ENCODE assay signal across 24 cellular contexts in the genomic region with DNA sequence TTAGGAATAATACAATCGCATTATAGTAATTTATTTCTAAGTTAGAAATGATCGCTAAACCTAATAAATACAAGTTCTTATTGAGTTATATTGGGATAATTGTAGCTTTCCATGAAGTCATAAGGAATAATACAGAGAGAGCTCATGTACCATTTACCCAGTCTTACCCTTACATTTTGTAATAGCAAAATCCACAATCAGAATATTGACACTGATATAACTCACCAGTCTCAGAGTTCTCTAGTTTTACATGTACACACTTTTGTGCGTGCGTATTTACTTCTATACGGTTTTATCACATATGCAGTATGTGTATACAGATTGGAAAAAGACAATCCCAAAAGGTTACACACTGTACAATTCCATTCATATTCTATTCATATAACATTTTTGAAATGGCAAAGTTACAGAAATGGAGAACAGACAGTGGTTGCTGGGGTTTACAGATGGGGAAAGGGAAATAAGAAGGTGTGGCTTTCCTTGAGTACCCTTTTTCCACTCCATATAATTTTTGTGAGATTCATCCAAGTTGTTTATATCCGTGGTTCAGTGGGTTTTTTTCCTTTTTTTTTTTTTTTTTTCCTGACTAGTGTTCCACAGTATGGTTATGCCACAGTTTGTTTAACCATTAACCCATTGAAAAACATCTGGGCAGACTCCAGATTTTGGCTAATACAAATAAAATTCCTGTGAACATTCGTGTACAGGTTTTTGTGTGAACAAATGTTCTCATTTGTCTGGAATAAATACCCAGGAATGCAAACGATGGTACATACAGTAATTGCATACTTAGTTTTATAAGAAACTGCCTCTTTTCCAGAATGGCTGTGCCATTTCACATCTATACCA.
DNase-seq lines count a peak whose midpoint lies in the region; ATAC-seq and FAIRE-seq lines count a peak whose summit lies in the region.
"Had no signal": no experiment of that assay in that cellular context is flagged by ENCODE, and none has a peak within 500 bp of the region (broad histone marks: within the 10 kb centered on the region; RNA-seq: fewer than 3 reads in every experiment).

No MANE protein-coding gene starts in this region.

- no peaks in the 10 kb centered on the region for H3K36me3 ChIP-seq in mesenchymal stem cell (ENCODE audit: control insufficient read depth in 1 of 2, insufficient read depth in 2 of 2, low read depth in 1 of 2, low read length in 2 of 2)
- H3K36me3 ChIP-seq: BLaER1 treated with 17β-estradiol and CSF1 and Interleukin-3, amounts not matched to agents 10 nM and 100 nM; HAP-1 had no signal

- H4K91ac ChIP-seq in mesenchymal stem cell (ENCODE audit: low read length), result no peak overlapping the region

- H2AK5ac ChIP-seq in mesenchymal stem cell (ENCODE audit: low read length, severe bottlenecking), result no peak overlapping the region

- no peaks in the 10 kb centered on the region for H3K27me3 ChIP-seq in mesenchymal stem cell (ENCODE audit: control insufficient read depth in 1 of 2, insufficient read depth in 1 of 2, low read length in 2 of 2)
- H3K27me3 ChIP-seq: BLaER1 treated with 17β-estradiol and CSF1 and Interleukin-3, amounts not matched to agents 10 nM and 100 nM had no signal

- H3K4me3 ChIP-seq in mesenchymal stem cell (ENCODE audit: insufficient read depth in 1 of 2, low read depth in 1 of 2, low read length in 2 of 2), result no peak overlapping the region
- H3K4me3 ChIP-seq: BLaER1 treated with 17β-estradiol and CSF1 and Interleukin-3, amounts not matched to agents 10 nM and 100 nM; HAP-1; SK-N-MC had no signal

- no peak for ATAC-seq in HG02852 (IDR thresholded peaks at IDR 0.05; ENCODE audit: unreplicated experiment)
- ATAC-seq in activated CD4-positive, CD25-positive, alpha-beta regulatory T cell treated with anti-CD3 and anti-CD28 coated beads, Interleukin-2, amount 50 U/mL, for 24 hours, result no peak

- H4K8ac ChIP-seq in mesenchymal stem cell (ENCODE audit: low read length), result no peak overlapping the region

- H2BK120ac ChIP-seq in mesenchymal stem cell (ENCODE audit: low read depth, low read length), result no peak overlapping the region

- H2BK5ac ChIP-seq in mesenchymal stem cell (ENCODE audit: low read depth, low read length, poor library complexity, severe bottlenecking), result no peak overlapping the region

- peaks cover 1% of the 10 kb centered on the region for H3K79me1 ChIP-seq in mesenchymal stem cell (replicated peaks; ENCODE audit: low read length, poor library complexity, severe bottlenecking)

- H3K14ac ChIP-seq in mesenchymal stem cell (ENCODE audit: low read length in 2 of 2), result no peak overlapping the region

- H3K4me1 ChIP-seq in mesenchymal stem cell (ENCODE audit: control insufficient read depth, insufficient read depth, low read depth, low read length), result peaks cover 4% of the 10 kb centered on the region

- no peak overlapping the region for H3K23ac ChIP-seq in mesenchymal stem cell (ENCODE audit: low read length in 2 of 2)

- WGBS in mesenchymal stem cell, result 82% methylated on average over 1 of the region's 8 CpGs

- H2BK15ac ChIP-seq in mesenchymal stem cell (ENCODE audit: low read depth, poor library complexity, severe bottlenecking), result no peak overlapping the region

- no peaks in the 10 kb centered on the region for H3K9me3 ChIP-seq in mesenchymal stem cell (ENCODE audit: control insufficient read depth, low read length)
- H3K9me3 ChIP-seq: BLaER1 treated with 17β-estradiol and CSF1 and Interleukin-3, amounts not matched to agents 10 nM and 100 nM; HAP-1 had no signal

- in situ Hi-C loops in ACHN (cut with HindIII; ENCODE audit: low pct_ligation_motif_present, low pct_unique_long_range_greater_than_20kb, low sequenced_read_pairs), result no loop called here

- FAIRE-seq in TTC549 (lab: Jason Lieb, UNC), result peak; percentile 34
- FAIRE-seq: G401.6 had no signal

- H3K4me2 ChIP-seq in mesenchymal stem cell (ENCODE audit: low read length, poor library complexity, severe bottlenecking), result no peak overlapping the region
- H3K4me2 ChIP-seq: BLaER1 treated with 17β-estradiol and CSF1 and Interleukin-3, amounts not matched to agents 10 nM and 100 nM had no signal

- DNase-seq in ACHN, result peak; percentile 13
- DNase-seq in kidney glomerular epithelial cell (lab: John Stamatoyannopoulos, UW), result peak; percentile 73
- DNase-seq in mesenchymal stem cell, result no peak
- DNase-seq in HT-29 (ENCODE audit: low spot score), result no peak
- DNase-seq in substantia nigra (lab: John Stamatoyannopoulos, UW), result no peak
- DNase-seq: 8988T; CD4-positive, alpha-beta T cell; DMS53; GOT3; HFFc6; NCI-H1048; NCI-H1417 treated with DMSO at 0.1 percent for 48 hours; NCI-H1694 treated with DMSO at 0.1 percent for 48 hours; NCI-H2081; NCI-H2227 treated with DMSO at 0.1 percent for 48 hours; NCI-H526 treated with DMSO at 0.1 percent for 48 hours; SIG-M5 had no signal

- H3K18ac ChIP-seq in mesenchymal stem cell (ENCODE audit: low read depth in 1 of 2, low read length in 2 of 2), result no peak overlapping the region

- H3K4ac ChIP-seq in mesenchymal stem cell (ENCODE audit: low read depth in 1 of 2, low read length in 2 of 2), result no peak overlapping the region

- H2AFZ ChIP-seq in mesenchymal stem cell (ENCODE audit: low read depth, low read length), result no peak overlapping the region

- no peak overlapping the region for H2BK12ac ChIP-seq in mesenchymal stem cell (ENCODE audit: low read length in 2 of 2)

- H3K27ac ChIP-seq in mesenchymal stem cell (ENCODE audit: low read length, poor library complexity, severe bottlenecking) (peak overlapping the region; percentile 82), substantia nigra (ENCODE audit: low read depth, low read length, poor library complexity, severe bottlenecking) (no peak overlapping the region)
- H3K27ac ChIP-seq: BLaER1 treated with 17β-estradiol and CSF1 and Interleukin-3, amounts not matched to agents 10 nM and 100 nM; SK-N-MC had no signal

- H3K9ac ChIP-seq in mesenchymal stem cell (ENCODE audit: low read length), result no peak overlapping the region
- H3K9ac ChIP-seq: BLaER1 treated with 17β-estradiol and CSF1 and Interleukin-3, amounts not matched to agents 10 nM and 100 nM had no signal

Comparison
In these comparisons a context has a peak if more than half of its experiments do, and no peak if none do; other contexts are left out.
1. DNase-seq: peak in ACHN (single experiment) and kidney glomerular epithelial cell (single experiment); none in mesenchymal stem cell (single experiment), HT-29 (single experiment) and substantia nigra (0 of 49).